ENCODE assay signal across 1 cellular context in the genomic region with DNA sequence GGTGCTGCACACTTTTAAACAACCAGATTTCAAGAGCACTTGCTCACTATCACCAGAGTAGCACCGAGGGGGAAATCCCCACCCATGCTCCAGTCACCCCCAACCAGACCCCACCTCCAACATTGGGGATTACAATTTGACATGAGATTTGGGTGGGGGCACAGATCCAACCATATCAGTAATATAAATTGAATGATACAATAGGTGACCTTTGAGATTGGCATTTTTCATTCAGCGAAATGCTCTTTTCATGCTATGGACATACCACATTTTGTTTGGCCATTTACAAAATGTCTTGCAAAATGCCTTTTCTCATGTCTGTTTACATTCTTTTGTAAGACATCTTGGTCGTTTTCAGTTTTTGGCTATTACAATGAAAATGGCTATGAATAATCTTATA.
TF ChIP-seq lines count a peak whose summit lies in the region.

No MANE protein-coding gene starts in this region.

TF ChIP-seq in K562, 482 proteins besides CTCF, POLR2A, EP300 and RAD21 (continued from another document):
- TF ChIP-seq, protein P1, sequence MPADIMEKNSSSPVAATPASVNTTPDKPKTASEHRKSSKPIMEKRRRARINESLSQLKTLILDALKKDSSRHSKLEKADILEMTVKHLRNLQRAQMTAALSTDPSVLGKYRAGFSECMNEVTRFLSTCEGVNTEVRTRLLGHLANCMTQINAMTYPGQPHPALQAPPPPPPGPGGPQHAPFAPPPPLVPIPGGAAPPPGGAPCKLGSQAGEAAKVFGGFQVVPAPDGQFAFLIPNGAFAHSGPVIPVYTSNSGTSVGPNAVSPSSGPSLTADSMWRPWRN (IDR thresholded peaks at IDR 0.05; ENCODE audit: low read depth), result no peak
- TF ChIP-seq, protein P2, sequence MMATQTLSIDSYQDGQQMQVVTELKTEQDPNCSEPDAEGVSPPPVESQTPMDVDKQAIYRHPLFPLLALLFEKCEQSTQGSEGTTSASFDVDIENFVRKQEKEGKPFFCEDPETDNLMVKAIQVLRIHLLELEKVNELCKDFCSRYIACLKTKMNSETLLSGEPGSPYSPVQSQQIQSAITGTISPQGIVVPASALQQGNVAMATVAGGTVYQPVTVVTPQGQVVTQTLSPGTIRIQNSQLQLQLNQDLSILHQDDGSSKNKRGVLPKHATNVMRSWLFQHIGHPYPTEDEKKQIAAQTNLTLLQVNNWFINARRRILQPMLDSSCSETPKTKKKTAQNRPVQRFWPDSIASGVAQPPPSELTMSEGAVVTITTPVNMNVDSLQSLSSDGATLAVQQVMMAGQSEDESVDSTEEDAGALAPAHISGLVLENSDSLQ (IDR thresholded peaks at IDR 0.05), result no peak
- TF ChIP-seq ZSCAN32 (CRISPR knock-in tag; IDR thresholded peaks at IDR 0.05) (peak; percentile 58), NFRKB (IDR thresholded peaks at IDR 0.05; ENCODE audit: low read depth) (no peak), CEBPB (tag; IDR thresholded peaks at IDR 0.05) (peak; percentile 44), FOXK1 (CRISPR knock-in tag; IDR thresholded peaks at IDR 0.05; ENCODE audit: borderline replicate concordance) (no peak)
- TF ChIP-seq, protein P3, sequence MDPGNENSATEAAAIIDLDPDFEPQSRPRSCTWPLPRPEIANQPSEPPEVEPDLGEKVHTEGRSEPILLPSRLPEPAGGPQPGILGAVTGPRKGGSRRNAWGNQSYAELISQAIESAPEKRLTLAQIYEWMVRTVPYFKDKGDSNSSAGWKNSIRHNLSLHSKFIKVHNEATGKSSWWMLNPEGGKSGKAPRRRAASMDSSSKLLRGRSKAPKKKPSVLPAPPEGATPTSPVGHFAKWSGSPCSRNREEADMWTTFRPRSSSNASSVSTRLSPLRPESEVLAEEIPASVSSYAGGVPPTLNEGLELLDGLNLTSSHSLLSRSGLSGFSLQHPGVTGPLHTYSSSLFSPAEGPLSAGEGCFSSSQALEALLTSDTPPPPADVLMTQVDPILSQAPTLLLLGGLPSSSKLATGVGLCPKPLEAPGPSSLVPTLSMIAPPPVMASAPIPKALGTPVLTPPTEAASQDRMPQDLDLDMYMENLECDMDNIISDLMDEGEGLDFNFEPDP (CRISPR knock-in tag; IDR thresholded peaks at IDR 0.05), result no peak
- TF ChIP-seq, protein P4, sequence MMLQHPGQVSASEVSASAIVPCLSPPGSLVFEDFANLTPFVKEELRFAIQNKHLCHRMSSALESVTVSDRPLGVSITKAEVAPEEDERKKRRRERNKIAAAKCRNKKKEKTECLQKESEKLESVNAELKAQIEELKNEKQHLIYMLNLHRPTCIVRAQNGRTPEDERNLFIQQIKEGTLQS (IDR thresholded peaks at IDR 0.05), result peak; percentile 40; the same call in 1 of the 2 replicates
- TF ChIP-seq, protein P4 (CRISPR knock-in tag; conservative IDR thresholded peaks at IDR 0.05), result no peak
